1 cellular context compared by ENCODE assay signal in the genomic region with DNA sequence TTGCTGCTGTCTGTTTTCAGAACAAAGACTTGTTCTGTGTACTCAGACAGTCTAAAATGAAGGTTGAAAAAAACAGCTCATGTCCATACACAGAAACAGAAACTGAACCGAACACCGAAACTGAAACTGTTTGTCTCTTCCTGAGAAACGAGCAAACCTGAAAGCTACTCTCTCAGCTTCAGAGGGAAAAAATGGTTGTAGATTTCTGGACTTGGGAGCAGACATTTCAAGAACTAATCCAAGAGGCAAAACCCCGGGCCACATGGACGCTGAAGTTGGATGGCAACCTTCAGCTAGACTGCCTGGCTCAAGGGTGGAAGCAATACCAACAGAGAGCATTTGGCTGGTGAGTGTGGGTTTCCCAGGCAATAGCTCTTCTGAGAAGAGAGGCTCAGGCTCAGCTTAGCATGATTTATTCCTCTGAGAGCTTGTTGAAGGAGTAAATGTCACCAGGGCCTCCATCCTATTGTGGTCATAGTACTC.
A peak's percentile ranks its signal among the peaks of the same experiment; 100 is the strongest.
TF ChIP-seq lines count a peak whose summit lies in the region.

A gene with protein sequence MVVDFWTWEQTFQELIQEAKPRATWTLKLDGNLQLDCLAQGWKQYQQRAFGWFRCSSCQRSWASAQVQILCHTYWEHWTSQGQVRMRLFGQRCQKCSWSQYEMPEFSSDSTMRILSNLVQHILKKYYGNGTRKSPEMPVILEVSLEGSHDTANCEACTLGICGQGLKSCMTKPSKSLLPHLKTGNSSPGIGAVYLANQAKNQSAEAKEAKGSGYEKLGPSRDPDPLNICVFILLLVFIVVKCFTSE (plus strand): TSS at position 135 of the 483 bp plus-strand sequence. CDS start 57 bp downstream, at position 192.

TF ChIP-seq in GM12878, 131 proteins besides CTCF, POLR2A, EP300 and RAD21 (continued from another document and continues in another):
- TF ChIP-seq, protein P1, sequence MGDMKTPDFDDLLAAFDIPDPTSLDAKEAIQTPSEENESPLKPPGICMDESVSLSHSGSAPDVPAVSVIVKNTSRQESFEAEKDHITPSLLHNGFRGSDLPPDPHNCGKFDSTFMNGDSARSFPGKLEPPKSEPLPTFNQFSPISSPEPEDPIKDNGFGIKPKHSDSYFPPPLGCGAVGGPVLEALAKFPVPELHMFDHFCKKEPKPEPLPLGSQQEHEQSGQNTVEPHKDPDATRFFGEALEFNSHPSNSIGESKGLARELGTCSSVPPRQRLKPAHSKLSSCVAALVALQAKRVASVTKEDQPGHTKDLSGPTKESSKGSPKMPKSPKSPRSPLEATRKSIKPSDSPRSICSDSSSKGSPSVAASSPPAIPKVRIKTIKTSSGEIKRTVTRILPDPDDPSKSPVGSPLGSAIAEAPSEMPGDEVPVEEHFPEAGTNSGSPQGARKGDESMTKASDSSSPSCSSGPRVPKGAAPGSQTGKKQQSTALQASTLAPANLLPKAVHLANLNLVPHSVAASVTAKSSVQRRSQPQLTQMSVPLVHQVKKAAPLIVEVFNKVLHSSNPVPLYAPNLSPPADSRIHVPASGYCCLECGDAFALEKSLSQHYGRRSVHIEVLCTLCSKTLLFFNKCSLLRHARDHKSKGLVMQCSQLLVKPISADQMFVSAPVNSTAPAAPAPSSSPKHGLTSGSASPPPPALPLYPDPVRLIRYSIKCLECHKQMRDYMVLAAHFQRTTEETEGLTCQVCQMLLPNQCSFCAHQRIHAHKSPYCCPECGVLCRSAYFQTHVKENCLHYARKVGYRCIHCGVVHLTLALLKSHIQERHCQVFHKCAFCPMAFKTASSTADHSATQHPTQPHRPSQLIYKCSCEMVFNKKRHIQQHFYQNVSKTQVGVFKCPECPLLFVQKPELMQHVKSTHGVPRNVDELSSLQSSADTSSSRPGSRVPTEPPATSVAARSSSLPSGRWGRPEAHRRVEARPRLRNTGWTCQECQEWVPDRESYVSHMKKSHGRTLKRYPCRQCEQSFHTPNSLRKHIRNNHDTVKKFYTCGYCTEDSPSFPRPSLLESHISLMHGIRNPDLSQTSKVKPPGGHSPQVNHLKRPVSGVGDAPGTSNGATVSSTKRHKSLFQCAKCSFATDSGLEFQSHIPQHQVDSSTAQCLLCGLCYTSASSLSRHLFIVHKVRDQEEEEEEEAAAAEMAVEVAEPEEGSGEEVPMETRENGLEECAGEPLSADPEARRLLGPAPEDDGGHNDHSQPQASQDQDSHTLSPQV (IDR thresholded peaks at IDR 0.05) = no peak
- TF ChIP-seq STAT3 (IDR thresholded peaks at IDR 0.05; ENCODE audit: low read depth, low read length) (no peak), EGR1 (IDR thresholded peaks at IDR 0.05; ENCODE audit: borderline replicate concordance in 1 of 2, low read depth in 2 of 2, low read length in 2 of 2) (no peak), SIN3A (IDR thresholded peaks at IDR 0.05; ENCODE audit: low read depth, low read length) (no peak), ZSCAN29 (IDR thresholded peaks at IDR 0.05) (no peak), MEF2B (IDR thresholded peaks at IDR 0.05; ENCODE audit: partially characterized antibody, poor library complexity, severe bottlenecking) (no peak), RBBP5 (conservative IDR thresholded peaks at IDR 0.05) (no peak; the same call in 1 of the 2 replicates), YBX1 (IDR thresholded peaks at IDR 0.05) (no peak), SMC3 (IDR thresholded peaks at IDR 0.05; ENCODE audit: borderline replicate concordance, low read length) (no peak), ZZZ3 (IDR thresholded peaks at IDR 0.05; ENCODE audit: control insufficient read depth, insufficient read length, low read depth) (no peak), HDAC2 (IDR thresholded peaks at IDR 0.05) (no peak), ETV6 (conservative IDR thresholded peaks at IDR 0.05 in 1 of 2, IDR thresholded peaks at IDR 0.05 in 1 of 2; ENCODE audit: borderline replicate concordance in 1 of 2, low read depth in 1 of 2) (no peak), DPF2 (IDR thresholded peaks at IDR 0.05) (peak; percentile 12; the same call in 1 of the 2 replicates), CHD2 (IDR thresholded peaks at IDR 0.05; ENCODE audit: borderline replicate concordance, low read depth, low read length) (no peak), ASH2L (IDR thresholded peaks at IDR 0.05; ENCODE audit: borderline replicate concordance, low read depth) (0 out of 2 replicates have a peak, but pooled peaks have one; percentile 51), NRF1 (conservative IDR thresholded peaks at IDR 0.05; ENCODE audit: low read depth, low read length) (no peak), NR2C2 (IDR thresholded peaks at IDR 0.05; ENCODE audit: borderline replicate concordance, control insufficient read depth, insufficient read length, low read depth) (no peak), SMARCA5 (IDR thresholded peaks at IDR 0.05) (no peak), RCOR1 (conservative IDR thresholded peaks at IDR 0.05; ENCODE audit: low read depth, low read length) (no peak), TAF1 (IDR thresholded peaks at IDR 0.05; ENCODE audit: borderline replicate concordance, low read depth, low read length) (peak; percentile 69; the same call in 1 of the 2 replicates), RUNX3 (IDR thresholded peaks at IDR 0.05; ENCODE audit: low read length) (no peak), IKZF1 (conservative IDR thresholded peaks at IDR 0.05) (peak; percentile 67), NFIC (IDR thresholded peaks at IDR 0.05; ENCODE audit: low read depth, low read length) (no peak)
- TF ChIP-seq, protein P2, sequence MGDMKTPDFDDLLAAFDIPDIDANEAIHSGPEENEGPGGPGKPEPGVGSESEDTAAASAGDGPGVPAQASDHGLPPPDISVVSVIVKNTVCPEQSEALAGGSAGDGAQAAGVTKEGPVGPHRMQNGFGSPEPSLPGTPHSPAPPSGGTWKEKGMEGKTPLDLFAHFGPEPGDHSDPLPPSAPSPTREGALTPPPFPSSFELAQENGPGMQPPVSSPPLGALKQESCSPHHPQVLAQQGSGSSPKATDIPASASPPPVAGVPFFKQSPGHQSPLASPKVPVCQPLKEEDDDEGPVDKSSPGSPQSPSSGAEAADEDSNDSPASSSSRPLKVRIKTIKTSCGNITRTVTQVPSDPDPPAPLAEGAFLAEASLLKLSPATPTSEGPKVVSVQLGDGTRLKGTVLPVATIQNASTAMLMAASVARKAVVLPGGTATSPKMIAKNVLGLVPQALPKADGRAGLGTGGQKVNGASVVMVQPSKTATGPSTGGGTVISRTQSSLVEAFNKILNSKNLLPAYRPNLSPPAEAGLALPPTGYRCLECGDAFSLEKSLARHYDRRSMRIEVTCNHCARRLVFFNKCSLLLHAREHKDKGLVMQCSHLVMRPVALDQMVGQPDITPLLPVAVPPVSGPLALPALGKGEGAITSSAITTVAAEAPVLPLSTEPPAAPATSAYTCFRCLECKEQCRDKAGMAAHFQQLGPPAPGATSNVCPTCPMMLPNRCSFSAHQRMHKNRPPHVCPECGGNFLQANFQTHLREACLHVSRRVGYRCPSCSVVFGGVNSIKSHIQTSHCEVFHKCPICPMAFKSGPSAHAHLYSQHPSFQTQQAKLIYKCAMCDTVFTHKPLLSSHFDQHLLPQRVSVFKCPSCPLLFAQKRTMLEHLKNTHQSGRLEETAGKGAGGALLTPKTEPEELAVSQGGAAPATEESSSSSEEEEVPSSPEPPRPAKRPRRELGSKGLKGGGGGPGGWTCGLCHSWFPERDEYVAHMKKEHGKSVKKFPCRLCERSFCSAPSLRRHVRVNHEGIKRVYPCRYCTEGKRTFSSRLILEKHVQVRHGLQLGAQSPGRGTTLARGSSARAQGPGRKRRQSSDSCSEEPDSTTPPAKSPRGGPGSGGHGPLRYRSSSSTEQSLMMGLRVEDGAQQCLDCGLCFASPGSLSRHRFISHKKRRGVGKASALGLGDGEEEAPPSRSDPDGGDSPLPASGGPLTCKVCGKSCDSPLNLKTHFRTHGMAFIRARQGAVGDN (IDR thresholded peaks at IDR 0.05) = peak; percentile 39; the same call in 1 of the 2 replicates
- TF ChIP-seq, protein P3, sequence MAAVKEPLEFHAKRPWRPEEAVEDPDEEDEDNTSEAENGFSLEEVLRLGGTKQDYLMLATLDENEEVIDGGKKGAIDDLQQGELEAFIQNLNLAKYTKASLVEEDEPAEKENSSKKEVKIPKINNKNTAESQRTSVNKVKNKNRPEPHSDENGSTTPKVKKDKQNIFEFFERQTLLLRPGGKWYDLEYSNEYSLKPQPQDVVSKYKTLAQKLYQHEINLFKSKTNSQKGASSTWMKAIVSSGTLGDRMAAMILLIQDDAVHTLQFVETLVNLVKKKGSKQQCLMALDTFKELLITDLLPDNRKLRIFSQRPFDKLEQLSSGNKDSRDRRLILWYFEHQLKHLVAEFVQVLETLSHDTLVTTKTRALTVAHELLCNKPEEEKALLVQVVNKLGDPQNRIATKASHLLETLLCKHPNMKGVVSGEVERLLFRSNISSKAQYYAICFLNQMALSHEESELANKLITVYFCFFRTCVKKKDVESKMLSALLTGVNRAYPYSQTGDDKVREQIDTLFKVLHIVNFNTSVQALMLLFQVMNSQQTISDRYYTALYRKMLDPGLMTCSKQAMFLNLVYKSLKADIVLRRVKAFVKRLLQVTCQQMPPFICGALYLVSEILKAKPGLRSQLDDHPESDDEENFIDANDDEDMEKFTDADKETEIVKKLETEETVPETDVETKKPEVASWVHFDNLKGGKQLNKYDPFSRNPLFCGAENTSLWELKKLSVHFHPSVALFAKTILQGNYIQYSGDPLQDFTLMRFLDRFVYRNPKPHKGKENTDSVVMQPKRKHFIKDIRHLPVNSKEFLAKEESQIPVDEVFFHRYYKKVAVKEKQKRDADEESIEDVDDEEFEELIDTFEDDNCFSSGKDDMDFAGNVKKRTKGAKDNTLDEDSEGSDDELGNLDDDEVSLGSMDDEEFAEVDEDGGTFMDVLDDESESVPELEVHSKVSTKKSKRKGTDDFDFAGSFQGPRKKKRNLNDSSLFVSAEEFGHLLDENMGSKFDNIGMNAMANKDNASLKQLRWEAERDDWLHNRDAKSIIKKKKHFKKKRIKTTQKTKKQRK (IDR thresholded peaks at IDR 0.05; ENCODE audit: low read depth, low read length) = no peak
- TF ChIP-seq, protein P4, sequence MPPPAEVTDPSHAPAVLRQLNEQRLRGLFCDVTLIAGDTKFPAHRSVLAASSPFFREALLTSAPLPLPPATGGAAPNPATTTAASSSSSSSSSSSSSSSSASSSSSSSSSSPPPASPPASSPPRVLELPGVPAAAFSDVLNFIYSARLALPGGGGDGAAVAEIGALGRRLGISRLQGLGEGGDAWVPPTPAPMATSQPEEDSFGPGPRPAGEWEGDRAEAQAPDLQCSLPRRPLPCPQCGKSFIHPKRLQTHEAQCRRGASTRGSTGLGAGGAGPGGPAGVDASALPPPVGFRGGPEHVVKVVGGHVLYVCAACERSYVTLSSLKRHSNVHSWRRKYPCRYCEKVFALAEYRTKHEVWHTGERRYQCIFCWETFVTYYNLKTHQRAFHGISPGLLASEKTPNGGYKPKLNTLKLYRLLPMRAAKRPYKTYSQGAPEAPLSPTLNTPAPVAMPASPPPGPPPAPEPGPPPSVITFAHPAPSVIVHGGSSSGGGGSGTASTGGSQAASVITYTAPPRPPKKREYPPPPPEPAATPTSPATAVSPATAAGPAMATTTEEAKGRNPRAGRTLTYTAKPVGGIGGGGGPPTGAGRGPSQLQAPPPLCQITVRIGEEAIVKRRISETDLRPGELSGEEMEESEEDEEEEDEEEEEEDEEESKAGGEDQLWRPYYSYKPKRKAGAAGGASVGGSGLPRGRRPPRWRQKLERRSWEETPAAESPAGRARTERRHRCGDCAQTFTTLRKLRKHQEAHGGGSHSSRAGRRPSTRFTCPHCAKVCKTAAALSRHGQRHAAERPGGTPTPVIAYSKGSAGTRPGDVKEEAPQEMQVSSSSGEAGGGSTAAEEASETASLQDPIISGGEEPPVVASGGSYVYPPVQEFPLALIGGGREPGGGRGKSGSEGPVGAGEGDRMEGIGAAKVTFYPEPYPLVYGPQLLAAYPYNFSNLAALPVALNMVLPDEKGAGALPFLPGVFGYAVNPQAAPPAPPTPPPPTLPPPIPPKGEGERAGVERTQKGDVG (CRISPR knock-in tag; IDR thresholded peaks at IDR 0.05) = no peak
- TF ChIP-seq, protein P5, sequence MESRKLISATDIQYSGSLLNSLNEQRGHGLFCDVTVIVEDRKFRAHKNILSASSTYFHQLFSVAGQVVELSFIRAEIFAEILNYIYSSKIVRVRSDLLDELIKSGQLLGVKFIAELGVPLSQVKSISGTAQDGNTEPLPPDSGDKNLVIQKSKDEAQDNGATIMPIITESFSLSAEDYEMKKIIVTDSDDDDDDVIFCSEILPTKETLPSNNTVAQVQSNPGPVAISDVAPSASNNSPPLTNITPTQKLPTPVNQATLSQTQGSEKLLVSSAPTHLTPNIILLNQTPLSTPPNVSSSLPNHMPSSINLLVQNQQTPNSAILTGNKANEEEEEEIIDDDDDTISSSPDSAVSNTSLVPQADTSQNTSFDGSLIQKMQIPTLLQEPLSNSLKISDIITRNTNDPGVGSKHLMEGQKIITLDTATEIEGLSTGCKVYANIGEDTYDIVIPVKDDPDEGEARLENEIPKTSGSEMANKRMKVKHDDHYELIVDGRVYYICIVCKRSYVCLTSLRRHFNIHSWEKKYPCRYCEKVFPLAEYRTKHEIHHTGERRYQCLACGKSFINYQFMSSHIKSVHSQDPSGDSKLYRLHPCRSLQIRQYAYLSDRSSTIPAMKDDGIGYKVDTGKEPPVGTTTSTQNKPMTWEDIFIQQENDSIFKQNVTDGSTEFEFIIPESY (IDR thresholded peaks at IDR 0.05) = no peak
- TF ChIP-seq, protein P6, sequence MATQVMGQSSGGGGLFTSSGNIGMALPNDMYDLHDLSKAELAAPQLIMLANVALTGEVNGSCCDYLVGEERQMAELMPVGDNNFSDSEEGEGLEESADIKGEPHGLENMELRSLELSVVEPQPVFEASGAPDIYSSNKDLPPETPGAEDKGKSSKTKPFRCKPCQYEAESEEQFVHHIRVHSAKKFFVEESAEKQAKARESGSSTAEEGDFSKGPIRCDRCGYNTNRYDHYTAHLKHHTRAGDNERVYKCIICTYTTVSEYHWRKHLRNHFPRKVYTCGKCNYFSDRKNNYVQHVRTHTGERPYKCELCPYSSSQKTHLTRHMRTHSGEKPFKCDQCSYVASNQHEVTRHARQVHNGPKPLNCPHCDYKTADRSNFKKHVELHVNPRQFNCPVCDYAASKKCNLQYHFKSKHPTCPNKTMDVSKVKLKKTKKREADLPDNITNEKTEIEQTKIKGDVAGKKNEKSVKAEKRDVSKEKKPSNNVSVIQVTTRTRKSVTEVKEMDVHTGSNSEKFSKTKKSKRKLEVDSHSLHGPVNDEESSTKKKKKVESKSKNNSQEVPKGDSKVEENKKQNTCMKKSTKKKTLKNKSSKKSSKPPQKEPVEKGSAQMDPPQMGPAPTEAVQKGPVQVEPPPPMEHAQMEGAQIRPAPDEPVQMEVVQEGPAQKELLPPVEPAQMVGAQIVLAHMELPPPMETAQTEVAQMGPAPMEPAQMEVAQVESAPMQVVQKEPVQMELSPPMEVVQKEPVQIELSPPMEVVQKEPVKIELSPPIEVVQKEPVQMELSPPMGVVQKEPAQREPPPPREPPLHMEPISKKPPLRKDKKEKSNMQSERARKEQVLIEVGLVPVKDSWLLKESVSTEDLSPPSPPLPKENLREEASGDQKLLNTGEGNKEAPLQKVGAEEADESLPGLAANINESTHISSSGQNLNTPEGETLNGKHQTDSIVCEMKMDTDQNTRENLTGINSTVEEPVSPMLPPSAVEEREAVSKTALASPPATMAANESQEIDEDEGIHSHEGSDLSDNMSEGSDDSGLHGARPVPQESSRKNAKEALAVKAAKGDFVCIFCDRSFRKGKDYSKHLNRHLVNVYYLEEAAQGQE (IDR thresholded peaks at IDR 0.05; ENCODE audit: low read depth, low read length) = no peak
- TF ChIP-seq, protein P7, sequence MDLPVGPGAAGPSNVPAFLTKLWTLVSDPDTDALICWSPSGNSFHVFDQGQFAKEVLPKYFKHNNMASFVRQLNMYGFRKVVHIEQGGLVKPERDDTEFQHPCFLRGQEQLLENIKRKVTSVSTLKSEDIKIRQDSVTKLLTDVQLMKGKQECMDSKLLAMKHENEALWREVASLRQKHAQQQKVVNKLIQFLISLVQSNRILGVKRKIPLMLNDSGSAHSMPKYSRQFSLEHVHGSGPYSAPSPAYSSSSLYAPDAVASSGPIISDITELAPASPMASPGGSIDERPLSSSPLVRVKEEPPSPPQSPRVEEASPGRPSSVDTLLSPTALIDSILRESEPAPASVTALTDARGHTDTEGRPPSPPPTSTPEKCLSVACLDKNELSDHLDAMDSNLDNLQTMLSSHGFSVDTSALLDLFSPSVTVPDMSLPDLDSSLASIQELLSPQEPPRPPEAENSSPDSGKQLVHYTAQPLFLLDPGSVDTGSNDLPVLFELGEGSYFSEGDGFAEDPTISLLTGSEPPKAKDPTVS (IDR thresholded peaks at IDR 0.05; ENCODE audit: low read depth, low read length) = no peak
